Comparison of ENCODE assay signal across 1 cellular context in the genomic region with DNA sequence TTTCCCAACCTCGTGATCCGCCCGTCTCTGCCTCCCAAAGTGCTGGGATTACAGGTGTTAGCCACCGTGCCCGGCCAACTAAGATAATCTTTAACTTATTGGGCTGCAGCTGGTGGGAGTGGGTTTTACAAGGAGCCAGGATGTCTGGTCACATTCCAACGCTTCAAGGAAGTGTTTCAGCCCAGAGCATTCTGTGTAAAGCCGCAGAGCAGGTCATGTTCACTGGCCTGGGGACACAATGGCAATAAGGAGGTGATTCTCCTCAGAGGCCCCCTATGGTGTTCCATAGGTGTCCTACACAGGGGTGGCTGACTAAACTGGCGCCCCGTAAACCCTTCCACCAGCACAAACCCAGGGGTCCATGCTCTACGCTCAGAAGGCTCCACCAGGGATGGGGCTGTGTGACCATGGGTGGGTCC.
A peak's percentile ranks its signal among the peaks of the same experiment; 100 is the strongest.
TF ChIP-seq lines count a peak whose summit lies in the region.

No MANE protein-coding gene starts in this region.

TF ChIP-seq in HepG2, 621 proteins besides CTCF, POLR2A, EP300 and RAD21 (continued from another document and continues in another):
- TF ChIP-seq, protein P1, sequence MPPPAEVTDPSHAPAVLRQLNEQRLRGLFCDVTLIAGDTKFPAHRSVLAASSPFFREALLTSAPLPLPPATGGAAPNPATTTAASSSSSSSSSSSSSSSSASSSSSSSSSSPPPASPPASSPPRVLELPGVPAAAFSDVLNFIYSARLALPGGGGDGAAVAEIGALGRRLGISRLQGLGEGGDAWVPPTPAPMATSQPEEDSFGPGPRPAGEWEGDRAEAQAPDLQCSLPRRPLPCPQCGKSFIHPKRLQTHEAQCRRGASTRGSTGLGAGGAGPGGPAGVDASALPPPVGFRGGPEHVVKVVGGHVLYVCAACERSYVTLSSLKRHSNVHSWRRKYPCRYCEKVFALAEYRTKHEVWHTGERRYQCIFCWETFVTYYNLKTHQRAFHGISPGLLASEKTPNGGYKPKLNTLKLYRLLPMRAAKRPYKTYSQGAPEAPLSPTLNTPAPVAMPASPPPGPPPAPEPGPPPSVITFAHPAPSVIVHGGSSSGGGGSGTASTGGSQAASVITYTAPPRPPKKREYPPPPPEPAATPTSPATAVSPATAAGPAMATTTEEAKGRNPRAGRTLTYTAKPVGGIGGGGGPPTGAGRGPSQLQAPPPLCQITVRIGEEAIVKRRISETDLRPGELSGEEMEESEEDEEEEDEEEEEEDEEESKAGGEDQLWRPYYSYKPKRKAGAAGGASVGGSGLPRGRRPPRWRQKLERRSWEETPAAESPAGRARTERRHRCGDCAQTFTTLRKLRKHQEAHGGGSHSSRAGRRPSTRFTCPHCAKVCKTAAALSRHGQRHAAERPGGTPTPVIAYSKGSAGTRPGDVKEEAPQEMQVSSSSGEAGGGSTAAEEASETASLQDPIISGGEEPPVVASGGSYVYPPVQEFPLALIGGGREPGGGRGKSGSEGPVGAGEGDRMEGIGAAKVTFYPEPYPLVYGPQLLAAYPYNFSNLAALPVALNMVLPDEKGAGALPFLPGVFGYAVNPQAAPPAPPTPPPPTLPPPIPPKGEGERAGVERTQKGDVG (CRISPR knock-in tag; IDR thresholded peaks at IDR 0.05; ENCODE audit: borderline replicate concordance) = no peak
- TF ChIP-seq ZNF766 (CRISPR knock-in tag; IDR thresholded peaks at IDR 0.05; ENCODE audit: borderline replicate concordance) = 0 out of 2 replicates have a peak, but pooled peaks have one; percentile 7
- TF ChIP-seq, protein P2, sequence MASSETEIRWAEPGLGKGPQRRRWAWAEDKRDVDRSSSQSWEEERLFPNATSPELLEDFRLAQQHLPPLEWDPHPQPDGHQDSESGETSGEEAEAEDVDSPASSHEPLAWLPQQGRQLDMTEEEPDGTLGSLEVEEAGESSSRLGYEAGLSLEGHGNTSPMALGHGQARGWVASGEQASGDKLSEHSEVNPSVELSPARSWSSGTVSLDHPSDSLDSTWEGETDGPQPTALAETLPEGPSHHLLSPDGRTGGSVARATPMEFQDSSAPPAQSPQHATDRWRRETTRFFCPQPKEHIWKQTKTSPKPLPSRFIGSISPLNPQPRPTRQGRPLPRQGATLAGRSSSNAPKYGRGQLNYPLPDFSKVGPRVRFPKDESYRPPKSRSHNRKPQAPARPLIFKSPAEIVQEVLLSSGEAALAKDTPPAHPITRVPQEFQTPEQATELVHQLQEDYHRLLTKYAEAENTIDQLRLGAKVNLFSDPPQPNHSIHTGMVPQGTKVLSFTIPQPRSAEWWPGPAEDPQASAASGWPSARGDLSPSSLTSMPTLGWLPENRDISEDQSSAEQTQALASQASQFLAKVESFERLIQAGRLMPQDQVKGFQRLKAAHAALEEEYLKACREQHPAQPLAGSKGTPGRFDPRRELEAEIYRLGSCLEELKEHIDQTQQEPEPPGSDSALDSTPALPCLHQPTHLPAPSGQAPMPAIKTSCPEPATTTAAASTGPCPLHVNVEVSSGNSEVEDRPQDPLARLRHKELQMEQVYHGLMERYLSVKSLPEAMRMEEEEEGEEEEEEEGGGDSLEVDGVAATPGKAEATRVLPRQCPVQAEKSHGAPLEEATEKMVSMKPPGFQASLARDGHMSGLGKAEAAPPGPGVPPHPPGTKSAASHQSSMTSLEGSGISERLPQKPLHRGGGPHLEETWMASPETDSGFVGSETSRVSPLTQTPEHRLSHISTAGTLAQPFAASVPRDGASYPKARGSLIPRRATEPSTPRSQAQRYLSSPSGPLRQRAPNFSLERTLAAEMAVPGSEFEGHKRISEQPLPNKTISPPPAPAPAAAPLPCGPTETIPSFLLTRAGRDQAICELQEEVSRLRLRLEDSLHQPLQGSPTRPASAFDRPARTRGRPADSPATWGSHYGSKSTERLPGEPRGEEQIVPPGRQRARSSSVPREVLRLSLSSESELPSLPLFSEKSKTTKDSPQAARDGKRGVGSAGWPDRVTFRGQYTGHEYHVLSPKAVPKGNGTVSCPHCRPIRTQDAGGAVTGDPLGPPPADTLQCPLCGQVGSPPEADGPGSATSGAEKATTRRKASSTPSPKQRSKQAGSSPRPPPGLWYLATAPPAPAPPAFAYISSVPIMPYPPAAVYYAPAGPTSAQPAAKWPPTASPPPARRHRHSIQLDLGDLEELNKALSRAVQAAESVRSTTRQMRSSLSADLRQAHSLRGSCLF (CRISPR knock-in tag; IDR thresholded peaks at IDR 0.05; ENCODE audit: borderline replicate concordance) = no peak
- TF ChIP-seq NR2F2 (IDR thresholded peaks at IDR 0.05; ENCODE audit: borderline replicate concordance, low read depth) = no peak
- TF ChIP-seq, protein P3, sequence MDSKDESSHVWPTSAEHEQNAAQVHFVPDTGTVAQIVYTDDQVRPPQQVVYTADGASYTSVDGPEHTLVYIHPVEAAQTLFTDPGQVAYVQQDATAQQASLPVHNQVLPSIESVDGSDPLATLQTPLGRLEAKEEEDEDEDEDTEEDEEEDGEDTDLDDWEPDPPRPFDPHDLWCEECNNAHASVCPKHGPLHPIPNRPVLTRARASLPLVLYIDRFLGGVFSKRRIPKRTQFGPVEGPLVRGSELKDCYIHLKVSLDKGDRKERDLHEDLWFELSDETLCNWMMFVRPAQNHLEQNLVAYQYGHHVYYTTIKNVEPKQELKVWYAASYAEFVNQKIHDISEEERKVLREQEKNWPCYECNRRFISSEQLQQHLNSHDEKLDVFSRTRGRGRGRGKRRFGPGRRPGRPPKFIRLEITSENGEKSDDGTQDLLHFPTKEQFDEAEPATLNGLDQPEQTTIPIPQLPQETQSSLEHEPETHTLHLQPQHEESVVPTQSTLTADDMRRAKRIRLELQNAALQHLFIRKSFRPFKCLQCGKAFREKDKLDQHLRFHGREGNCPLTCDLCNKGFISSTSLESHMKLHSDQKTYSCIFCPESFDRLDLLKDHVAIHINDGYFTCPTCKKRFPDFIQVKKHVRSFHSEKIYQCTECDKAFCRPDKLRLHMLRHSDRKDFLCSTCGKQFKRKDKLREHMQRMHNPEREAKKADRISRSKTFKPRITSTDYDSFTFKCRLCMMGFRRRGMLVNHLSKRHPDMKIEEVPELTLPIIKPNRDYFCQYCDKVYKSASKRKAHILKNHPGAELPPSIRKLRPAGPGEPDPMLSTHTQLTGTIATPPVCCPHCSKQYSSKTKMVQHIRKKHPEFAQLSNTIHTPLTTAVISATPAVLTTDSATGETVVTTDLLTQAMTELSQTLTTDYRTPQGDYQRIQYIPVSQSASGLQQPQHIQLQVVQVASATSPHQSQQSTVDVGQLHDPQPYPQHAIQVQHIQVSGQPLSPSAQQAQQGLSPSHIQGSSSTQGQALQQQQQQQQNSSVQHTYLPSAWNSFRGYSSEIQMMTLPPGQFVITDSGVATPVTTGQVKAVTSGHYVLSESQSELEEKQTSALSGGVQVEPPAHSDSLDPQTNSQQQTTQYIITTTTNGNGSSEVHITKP (CRISPR knock-in tag; IDR thresholded peaks at IDR 0.05; ENCODE audit: low read depth) = no peak
- no peak for TF ChIP-seq ATM (IDR thresholded peaks at IDR 0.05; ENCODE audit: borderline replicate concordance)
- TF ChIP-seq HIVEP1 (CRISPR knock-in tag; IDR thresholded peaks at IDR 0.05) = 0 out of 2 replicates have a peak, but pooled peaks have one; percentile 15
- TF ChIP-seq ATF7 (IDR thresholded peaks at IDR 0.05) = no peak
- 0 out of 2 replicates have a peak, but pooled peaks have one; percentile 34 for TF ChIP-seq ATF7 (CRISPR knock-in tag; IDR thresholded peaks at IDR 0.05)
- no peak for TF ChIP-seq ZNF382 (CRISPR knock-in tag; IDR thresholded peaks at IDR 0.05; ENCODE audit: borderline replicate concordance)
- TF ChIP-seq, protein P4, sequence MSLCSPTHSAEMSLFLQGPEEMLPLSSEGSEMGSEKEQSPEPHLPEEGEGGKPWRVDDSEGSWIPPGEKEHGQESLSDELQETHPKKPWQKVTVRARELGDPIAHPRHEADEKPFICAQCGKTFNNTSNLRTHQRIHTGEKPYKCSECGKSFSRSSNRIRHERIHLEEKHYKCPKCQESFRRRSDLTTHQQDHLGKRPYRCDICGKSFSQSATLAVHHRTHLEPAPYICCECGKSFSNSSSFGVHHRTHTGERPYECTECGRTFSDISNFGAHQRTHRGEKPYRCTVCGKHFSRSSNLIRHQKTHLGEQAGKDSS (CRISPR knock-in tag; IDR thresholded peaks at IDR 0.05; ENCODE audit: borderline replicate concordance, low read depth) = 0 out of 2 replicates have a peak, but pooled peaks have one; percentile 20
- TF ChIP-seq FOXA3 (CRISPR knock-in tag; IDR thresholded peaks at IDR 0.05) = no peak
- TF ChIP-seq HES4 (CRISPR knock-in tag; IDR thresholded peaks at IDR 0.05; ENCODE audit: borderline replicate concordance) = no peak
- 0 out of 2 replicates have a peak, but pooled peaks have one; percentile 6 for TF ChIP-seq ZNF563 (CRISPR knock-in tag; IDR thresholded peaks at IDR 0.05)
- 0 out of 2 replicates have a peak, but pooled peaks have one; percentile 35 for TF ChIP-seq NFATC3 (CRISPR knock-in tag; IDR thresholded peaks at IDR 0.05)
- 0 out of 2 replicates have a peak, but pooled peaks have one; percentile 7 for TF ChIP-seq BCL6 (CRISPR knock-in tag; IDR thresholded peaks at IDR 0.05)
- TF ChIP-seq ZNF761 (CRISPR knock-in tag; conservative IDR thresholded peaks at IDR 0.05) = 0 out of 2 replicates have a peak, but pooled peaks have one; percentile 21
- 0 out of 2 replicates have a peak, but pooled peaks have one; percentile 29 for TF ChIP-seq ZFY (CRISPR knock-in tag; IDR thresholded peaks at IDR 0.05)
- TF ChIP-seq, protein P5, sequence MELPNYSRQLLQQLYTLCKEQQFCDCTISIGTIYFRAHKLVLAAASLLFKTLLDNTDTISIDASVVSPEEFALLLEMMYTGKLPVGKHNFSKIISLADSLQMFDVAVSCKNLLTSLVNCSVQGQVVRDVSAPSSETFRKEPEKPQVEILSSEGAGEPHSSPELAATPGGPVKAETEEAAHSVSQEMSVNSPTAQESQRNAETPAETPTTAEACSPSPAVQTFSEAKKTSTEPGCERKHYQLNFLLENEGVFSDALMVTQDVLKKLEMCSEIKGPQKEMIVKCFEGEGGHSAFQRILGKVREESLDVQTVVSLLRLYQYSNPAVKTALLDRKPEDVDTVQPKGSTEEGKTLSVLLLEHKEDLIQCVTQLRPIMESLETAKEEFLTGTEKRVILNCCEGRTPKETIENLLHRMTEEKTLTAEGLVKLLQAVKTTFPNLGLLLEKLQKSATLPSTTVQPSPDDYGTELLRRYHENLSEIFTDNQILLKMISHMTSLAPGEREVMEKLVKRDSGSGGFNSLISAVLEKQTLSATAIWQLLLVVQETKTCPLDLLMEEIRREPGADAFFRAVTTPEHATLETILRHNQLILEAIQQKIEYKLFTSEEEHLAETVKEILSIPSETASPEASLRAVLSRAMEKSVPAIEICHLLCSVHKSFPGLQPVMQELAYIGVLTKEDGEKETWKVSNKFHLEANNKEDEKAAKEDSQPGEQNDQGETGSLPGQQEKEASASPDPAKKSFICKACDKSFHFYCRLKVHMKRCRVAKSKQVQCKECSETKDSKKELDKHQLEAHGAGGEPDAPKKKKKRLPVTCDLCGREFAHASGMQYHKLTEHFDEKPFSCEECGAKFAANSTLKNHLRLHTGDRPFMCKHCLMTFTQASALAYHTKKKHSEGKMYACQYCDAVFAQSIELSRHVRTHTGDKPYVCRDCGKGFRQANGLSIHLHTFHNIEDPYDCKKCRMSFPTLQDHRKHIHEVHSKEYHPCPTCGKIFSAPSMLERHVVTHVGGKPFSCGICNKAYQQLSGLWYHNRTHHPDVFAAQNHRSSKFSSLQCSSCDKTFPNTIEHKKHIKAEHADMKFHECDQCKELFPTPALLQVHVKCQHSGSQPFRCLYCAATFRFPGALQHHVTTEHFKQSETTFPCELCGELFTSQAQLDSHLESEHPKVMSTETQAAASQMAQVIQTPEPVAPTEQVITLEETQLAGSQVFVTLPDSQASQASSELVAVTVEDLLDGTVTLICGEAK (IDR thresholded peaks at IDR 0.05) = no peak
- TF ChIP-seq, protein P5 (CRISPR knock-in tag; IDR thresholded peaks at IDR 0.05) = no peak
- TF ChIP-seq ZNF224 (CRISPR knock-in tag; IDR thresholded peaks at IDR 0.05) = no peak; the same call in 1 of the 2 replicates
- TF ChIP-seq HOXA3 (CRISPR knock-in tag; IDR thresholded peaks at IDR 0.05) = 0 out of 2 replicates have a peak, but pooled peaks have one; percentile 37
- peak; percentile 25; the same call in 1 of the 2 replicates for TF ChIP-seq ZSCAN9 (CRISPR knock-in tag; IDR thresholded peaks at IDR 0.05; ENCODE audit: borderline replicate concordance)
- TF ChIP-seq ZNF567 (CRISPR knock-in tag; IDR thresholded peaks at IDR 0.05; ENCODE audit: borderline replicate concordance) = no peak
- TF ChIP-seq HMG20A (CRISPR knock-in tag; IDR thresholded peaks at IDR 0.05; ENCODE audit: borderline replicate concordance) = no peak
- TF ChIP-seq, protein P6, sequence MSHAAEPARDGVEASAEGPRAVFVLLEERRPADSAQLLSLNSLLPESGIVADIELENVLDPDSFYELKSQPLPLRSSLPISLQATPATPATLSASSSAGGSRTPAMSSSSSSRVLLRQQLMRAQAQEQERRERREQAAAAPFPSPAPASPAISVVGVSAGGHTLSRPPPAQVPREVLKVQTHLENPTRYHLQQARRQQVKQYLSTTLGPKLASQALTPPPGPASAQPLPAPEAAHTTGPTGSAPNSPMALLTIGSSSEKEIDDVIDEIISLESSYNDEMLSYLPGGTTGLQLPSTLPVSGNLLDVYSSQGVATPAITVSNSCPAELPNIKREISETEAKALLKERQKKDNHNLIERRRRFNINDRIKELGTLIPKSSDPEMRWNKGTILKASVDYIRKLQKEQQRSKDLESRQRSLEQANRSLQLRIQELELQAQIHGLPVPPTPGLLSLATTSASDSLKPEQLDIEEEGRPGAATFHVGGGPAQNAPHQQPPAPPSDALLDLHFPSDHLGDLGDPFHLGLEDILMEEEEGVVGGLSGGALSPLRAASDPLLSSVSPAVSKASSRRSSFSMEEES (CRISPR knock-in tag; IDR thresholded peaks at IDR 0.05) = no peak
- no peak for TF ChIP-seq ONECUT2 (CRISPR knock-in tag; IDR thresholded peaks at IDR 0.05)
